8 cellular contexts compared by ENCODE assay signal in genomic region chr14:39430762-39431415, GRCh38.
A peak's percentile ranks its signal among the peaks of the same experiment; 100 is the strongest.
DNase-seq lines count a peak whose midpoint lies in the region; ATAC-seq lines count a peak whose summit lies in the region.

No MANE protein-coding gene starts in this region.

- H3K9ac ChIP-seq in HUES48 (ENCODE audit: low read depth, low read length): peak overlapping the region; percentile 100
- H3K9ac ChIP-seq in iPS-18a (ENCODE audit: low read length): peak overlapping the region; percentile 32

- no peak for DNase-seq in activated CD4-positive, CD25-positive, alpha-beta regulatory T cell treated with anti-CD3 and anti-CD28 coated beads, Interleukin-2, amount 50 U/mL, for 72 hours
- DNase-seq in activated naive CD4-positive, alpha-beta T cell treated with anti-CD3 and anti-CD28 coated beads, Interleukin-2, amount 10 ng/mL, durations not matched to agents 7 days and 5 days: peak; percentile 30
- no peak for DNase-seq in stimulated activated CD4-positive, alpha-beta T cell treated with anti-CD3 and anti-CD28 coated beads, Interleukin-1b, Interleukin-23, amount 100 ng/mL, for 48 hours

- H3K9me3 Mint-ChIP-seq in activated naive CD4-positive, alpha-beta T cell treated with anti-CD3 and anti-CD28 coated beads, Interleukin-2, amount 10 ng/mL, durations not matched to agents 7 days and 5 days: no peaks in the 10 kb centered on the region
- H3K9me3 Mint-ChIP-seq in stimulated activated memory B cell treated with anti-CD40 and anti-IgM and Interleukin-4, amounts not matched to agents 10 μg/mL and 1 μg/mL and 100 μg/mL, for 72 hours: no peaks in the 10 kb centered on the region

- H3K4me1 Mint-ChIP-seq in activated naive CD4-positive, alpha-beta T cell treated with anti-CD3 and anti-CD28 coated beads, Interleukin-2, amount 10 ng/mL, durations not matched to agents 7 days and 5 days: peaks cover 52% of the 10 kb centered on the region
- H3K4me1 Mint-ChIP-seq in stimulated activated memory B cell treated with anti-CD40 and anti-IgM and Interleukin-4, amounts not matched to agents 10 μg/mL and 1 μg/mL and 100 μg/mL, for 72 hours: peaks cover 54% of the 10 kb centered on the region

- H3K36me3 ChIP-seq in HUES48 (ENCODE audit: control insufficient read depth, insufficient read depth, low read length): no peaks in the 10 kb centered on the region
- no peaks in the 10 kb centered on the region for H3K36me3 ChIP-seq in iPS-18a (ENCODE audit: control insufficient read depth, low read depth, low read length)

- H3K27me3 ChIP-seq in HUES48 (ENCODE audit: control insufficient read depth, insufficient read depth, low read length) (no peaks in the 10 kb centered on the region), iPS-18a (ENCODE audit: control insufficient read depth, insufficient read depth, low read length) (no peaks in the 10 kb centered on the region)

- H3K4me3 Mint-ChIP-seq in activated naive CD4-positive, alpha-beta T cell treated with anti-CD3 and anti-CD28 coated beads, Interleukin-2, amount 10 ng/mL, durations not matched to agents 7 days and 5 days: peak overlapping the region; percentile 95
- peak overlapping the region; percentile 97 for H3K4me3 Mint-ChIP-seq in stimulated activated memory B cell treated with anti-CD40 and anti-IgM and Interleukin-4, amounts not matched to agents 10 μg/mL and 1 μg/mL and 100 μg/mL, for 72 hours

- peak; percentile 1 for ATAC-seq in activated CD4-positive, CD25-positive, alpha-beta regulatory T cell treated with anti-CD3 and anti-CD28 coated beads, Interleukin-2, amount 50 U/mL, for 24 hours
- ATAC-seq in stimulated activated memory B cell treated with anti-CD40 and anti-IgM and Interleukin-4, amounts not matched to agents 10 μg/mL and 1 μg/mL and 100 μg/mL, for 72 hours: no peak
- no peak for ATAC-seq in HG03457 (IDR thresholded peaks at IDR 0.05; ENCODE audit: unreplicated experiment)

- CTCF ChIA-PET in activated naive CD4-positive, alpha-beta T cell treated with anti-CD3 and anti-CD28 coated beads, Interleukin-2, amount 10 ng/mL, durations not matched to agents 7 days and 5 days (lab: Charles Lee): interaction anchor here (0.7 to 2.4 kb wide), 6 partner anchors 15 to 200 kb away, joined by 3 to 14 read pairs (median 4); no protein-coding TSS in a partner anchor

- H3K4me3 ChIP-seq in HUES48 (ENCODE audit: low read depth, low read length) (peak overlapping the region; percentile 100), iPS-18a (ENCODE audit: low read length) (peak overlapping the region; percentile 88)

- peaks cover 14% of the 10 kb centered on the region for H3K36me3 Mint-ChIP-seq in activated naive CD4-positive, alpha-beta T cell treated with anti-CD3 and anti-CD28 coated beads, Interleukin-2, amount 10 ng/mL, durations not matched to agents 7 days and 5 days
- H3K36me3 Mint-ChIP-seq in stimulated activated memory B cell treated with anti-CD40 and anti-IgM and Interleukin-4, amounts not matched to agents 10 μg/mL and 1 μg/mL and 100 μg/mL, for 72 hours: no peaks in the 10 kb centered on the region

- peaks cover 20% of the 10 kb centered on the region for H3K4me1 ChIP-seq in HUES48 (ENCODE audit: control insufficient read depth, insufficient read depth, low read length)
- H3K4me1 ChIP-seq in iPS-18a (ENCODE audit: control insufficient read depth, low read depth, low read length): peaks cover 7% of the 10 kb centered on the region

- no peaks in the 10 kb centered on the region for H3K27me3 Mint-ChIP-seq in activated naive CD4-positive, alpha-beta T cell treated with anti-CD3 and anti-CD28 coated beads, Interleukin-2, amount 10 ng/mL, durations not matched to agents 7 days and 5 days
- no peaks in the 10 kb centered on the region for H3K27me3 Mint-ChIP-seq in stimulated activated memory B cell treated with anti-CD40 and anti-IgM and Interleukin-4, amounts not matched to agents 10 μg/mL and 1 μg/mL and 100 μg/mL, for 72 hours

- peak overlapping the region; percentile 100 for H3K27ac Mint-ChIP-seq in activated naive CD4-positive, alpha-beta T cell treated with anti-CD3 and anti-CD28 coated beads, Interleukin-2, amount 10 ng/mL, durations not matched to agents 7 days and 5 days
- H3K27ac Mint-ChIP-seq in stimulated activated memory B cell treated with anti-CD40 and anti-IgM and Interleukin-4, amounts not matched to agents 10 μg/mL and 1 μg/mL and 100 μg/mL, for 72 hours: peak overlapping the region; percentile 100

- H3K9me3 ChIP-seq in HUES48 (ENCODE audit: control insufficient read depth, insufficient read depth, low read length): no peaks in the 10 kb centered on the region
- H3K9me3 ChIP-seq in iPS-18a (ENCODE audit: control insufficient read depth, low read depth, low read length): no peaks in the 10 kb centered on the region

- H3K27ac ChIP-seq in HUES48 (ENCODE audit: low read depth, low read length) (no peak overlapping the region), iPS-18a (ENCODE audit: low read length) (no peak overlapping the region)

Comparison
In these comparisons a context has a peak if more than half of its experiments do, and no peak if none do; other contexts are left out.
1. ATAC-seq: peak in activated CD4-positive, CD25-positive, alpha-beta regulatory T cell treated with anti-CD3 and anti-CD28 coated beads, Interleukin-2, amount 50 U/mL, for 24 hours (2 of 2); none in stimulated activated memory B cell treated with anti-CD40 and anti-IgM and Interleukin-4, amounts not matched to agents 10 μg/mL and 1 μg/mL and 100 μg/mL, for 72 hours (single experiment) and HG03457 (single experiment).